ENCODE assay signal across 13 cellular contexts in genomic region chr6:80523029-80523428, GRCh38.
DNase-seq lines count a peak whose midpoint lies in the region; ATAC-seq and TF ChIP-seq lines count a peak whose summit lies in the region.
"Had no signal": no experiment of that assay in that cellular context is flagged by ENCODE, and none has a peak within 500 bp of the region (broad histone marks: within the 10 kb centered on the region; RNA-seq: fewer than 3 reads in every experiment).

No MANE protein-coding gene starts in this region.

- H3K9ac ChIP-seq in neural cell (ENCODE audit: low read length), result no peak overlapping the region
- H3K9ac ChIP-seq: BLaER1, parathyroid adenoma had no signal

- H4K20me1 ChIP-seq in neural cell (ENCODE audit: insufficient read depth), result no peaks in the 10 kb centered on the region
- H4K20me1 ChIP-seq: BLaER1 had no signal

- peak overlapping the region; percentile 93 for H3K27ac Mint-ChIP-seq in endothelial cell (ENCODE audit: unreplicated experiment)
- H3K27ac Mint-ChIP-seq: activated naive CD4-positive, alpha-beta T cell treated with anti-CD3 and anti-CD28 coated beads for 36 hours; immature natural killer cell; T-helper 2 cell treated with Interferon-gamma antibody and Interleukin-4, amounts not matched to agents 5 μg/mL and 100 μg/mL, for 36 hours had no signal

- H3K4me1 Mint-ChIP-seq in endothelial cell (ENCODE audit: unreplicated experiment), result peaks cover 18% of the 10 kb centered on the region

- H3K4me2 ChIP-seq in neural cell (ENCODE audit: low read length), result no peak overlapping the region
- H3K4me2 ChIP-seq: BLaER1 had no signal

- peak overlapping the region; percentile 7 for H2AFZ ChIP-seq in neural cell (ENCODE audit: low read depth, low read length)
- H2AFZ ChIP-seq: parathyroid adenoma had no signal

- H3K27me3 ChIP-seq in neural cell (ENCODE audit: insufficient read depth, low read depth, low read length), result no peaks in the 10 kb centered on the region
- no peaks in the 10 kb centered on the region for H3K27me3 ChIP-seq in thoracic aorta (replicated peaks; ENCODE audit: insufficient read depth)
- H3K27me3 ChIP-seq: BLaER1 had no signal

- H3K9me3 ChIP-seq in neural cell (ENCODE audit: low read length), result no peaks in the 10 kb centered on the region
- H3K9me3 ChIP-seq in thoracic aorta, result no peaks in the 10 kb centered on the region
- H3K9me3 ChIP-seq: BLaER1 had no signal

- no peaks in the 10 kb centered on the region for H3K9me3 Mint-ChIP-seq in endothelial cell (ENCODE audit: unreplicated experiment)
- H3K9me3 Mint-ChIP-seq: activated naive CD4-positive, alpha-beta T cell treated with anti-CD3 and anti-CD28 coated beads for 36 hours; immature natural killer cell; T-helper 2 cell treated with Interferon-gamma antibody and Interleukin-4, amounts not matched to agents 5 μg/mL and 100 μg/mL, for 36 hours had no signal

- H3K4me1 ChIP-seq in thoracic aorta (ENCODE audit: control insufficient read depth in 1 of 2, low read depth in 2 of 2), result peaks cover 6 to 20% of the 10 kb centered on the region in 2 donors
- H3K4me1 ChIP-seq: BLaER1, parathyroid adenoma had no signal

- DNase-seq in endothelial cell (ENCODE audit: low spot score), result no peak
- DNase-seq in thoracic aorta (ENCODE audit: low spot score), result no peak
- DNase-seq in activated CD4-positive, CD25-positive, alpha-beta regulatory T cell treated with anti-CD3 and anti-CD28 coated beads, Interleukin-2, amount 50 U/mL, for 72 hours, result no peak
- DNase-seq: activated CD4-positive, alpha-beta T cell treated with anti-CD3 and anti-CD28 coated beads for 1 hour; activated naive CD4-positive, alpha-beta T cell treated with anti-CD3 and anti-CD28 coated beads for 36 hours; immature natural killer cell had no signal

- H3K4me3 ChIP-seq in neural cell (ENCODE audit: low read length) (no peak overlapping the region), thoracic aorta (peak overlapping the region; percentile 61)
- H3K4me3 ChIP-seq: BLaER1 had no signal

- no peaks in the 10 kb centered on the region for H3F3A ChIP-seq in neural cell (ENCODE audit: insufficient read depth, low read length, poor library complexity, severe bottlenecking)

- peak; percentile 72 for ATAC-seq in SK-N-SH treated with all-trans-retinoic acid at 6 μM for 48 hours
- no peak for ATAC-seq in thoracic aorta (ENCODE audit: insufficient number of reproducible peaks, low FRiP score, low read depth)
- ATAC-seq in HG02852 (IDR thresholded peaks at IDR 0.05; ENCODE audit: unreplicated experiment), result no peak
- ATAC-seq in GM18867 (IDR thresholded peaks at IDR 0.05; ENCODE audit: unreplicated experiment), result no peak

- H3K36me3 Mint-ChIP-seq in endothelial cell (ENCODE audit: low read depth, unreplicated experiment), result no peaks in the 10 kb centered on the region

- no peak for TF ChIP-seq RAD21 in neural cell (conservative IDR thresholded peaks at IDR 0.05)

- no peak overlapping the region for H3K4me3 Mint-ChIP-seq in endothelial cell (ENCODE audit: unreplicated experiment)
- H3K4me3 Mint-ChIP-seq: activated naive CD4-positive, alpha-beta T cell treated with anti-CD3 and anti-CD28 coated beads for 36 hours; T-helper 2 cell treated with Interferon-gamma antibody and Interleukin-4, amounts not matched to agents 5 μg/mL and 100 μg/mL, for 36 hours had no signal

- TF ChIP-seq CTCF in endothelial cell (IDR thresholded peaks at IDR 0.05; ENCODE audit: unreplicated experiment) (no peak), neural cell (IDR thresholded peaks at IDR 0.05; ENCODE audit: poor library complexity, severe bottlenecking) (no peak), thoracic aorta (IDR thresholded peaks at IDR 0.05) (no peak)

- no peaks in the 10 kb centered on the region for H3K27me3 Mint-ChIP-seq in endothelial cell (ENCODE audit: unreplicated experiment)

- H3K9me2 ChIP-seq in neural cell (ENCODE audit: insufficient read depth, low read length), result no peaks in the 10 kb centered on the region

- no peaks in the 10 kb centered on the region for H3K79me2 ChIP-seq in neural cell (replicated peaks; ENCODE audit: insufficient read depth, low read length)
- H3K79me2 ChIP-seq: parathyroid adenoma had no signal

- H3K27ac ChIP-seq in neural cell (ENCODE audit: low read length) (no peak overlapping the region), thoracic aorta (peak overlapping the region in 1 of 2 donors; percentile 7)
- H3K27ac ChIP-seq: BLaER1, parathyroid adenoma had no signal

- no peak for TF ChIP-seq EP300 in neural cell (conservative IDR thresholded peaks at IDR 0.05; ENCODE audit: poor library complexity, severe bottlenecking)

- no peaks in the 10 kb centered on the region for H3K36me3 ChIP-seq in neural cell (ENCODE audit: insufficient read depth, low read length)
- no peaks in the 10 kb centered on the region for H3K36me3 ChIP-seq in thoracic aorta
- H3K36me3 ChIP-seq: BLaER1 had no signal

TF ChIP-seq in SK-N-SH treated with all-trans-retinoic acid at 6 μM for 48 hours, 23 proteins besides CTCF, POLR2A, EP300 and RAD21 (continues in another document):
- no peak for TF ChIP-seq PATZ1 (CRISPR knock-in tag; IDR thresholded peaks at IDR 0.05; ENCODE audit: borderline replicate concordance)
- TF ChIP-seq CSRNP3 (CRISPR knock-in tag; IDR thresholded peaks at IDR 0.05), result no peak
- TF ChIP-seq TOX (CRISPR knock-in tag; IDR thresholded peaks at IDR 0.05; ENCODE audit: borderline replicate concordance), result 0 out of 2 replicates have a peak, but pooled peaks have one; percentile 66
- TF ChIP-seq ISL1 (CRISPR knock-in tag; IDR thresholded peaks at IDR 0.05), result peak; percentile 85
- TF ChIP-seq GLIS3 (CRISPR knock-in tag; IDR thresholded peaks at IDR 0.05), result no peak
- TF ChIP-seq ZC3H10 (CRISPR knock-in tag; IDR thresholded peaks at IDR 0.05), result no peak

TF ChIP-seq in neural cell, 6 proteins besides CTCF, POLR2A, EP300 and RAD21:
- TF ChIP-seq MXI1 (conservative IDR thresholded peaks at IDR 0.05; ENCODE audit: poor library complexity, severe bottlenecking) (no peak), SMC3 (conservative IDR thresholded peaks at IDR 0.05; ENCODE audit: poor library complexity) (no peak), REST (IDR thresholded peaks at IDR 0.05; ENCODE audit: borderline replicate concordance) (no peak), TAF1 (IDR thresholded peaks at IDR 0.05; ENCODE audit: low read depth) (no peak), POLR2AphosphoS5 (IDR thresholded peaks at IDR 0.05) (no peak), EZH2 (IDR thresholded peaks at IDR 0.05; ENCODE audit: borderline replicate concordance, insufficient read depth, low read length, poor library complexity, severe bottlenecking) (no peak)
